In genomic region chrX:154136627-154137161, GRCh38 we compare ENCODE assay signal across 8 cellular contexts. TPM values are rescaled to one million over a fixed set of nuclear protein-coding genes. Genes with fewer than 3 reads are reported as not detected.
DNase-seq lines count a peak whose midpoint lies in the region; ATAC-seq and TF ChIP-seq lines count a peak whose summit lies in the region.

No MANE protein-coding gene starts in this region.

- H3K27ac Mint-ChIP-seq in Calu3 (ENCODE audit: unreplicated experiment): no peak overlapping the region
- peak overlapping the region; percentile 90 for H3K27ac Mint-ChIP-seq in activated naive CD4-positive, alpha-beta T cell treated with anti-CD3 and anti-CD28 coated beads, Interleukin-2, amount 50 U/mL, for 24 hours

- H3K27ac ChIP-seq in HUES48 (ENCODE audit: low read depth, low read length): no peak overlapping the region
- no peak overlapping the region for H3K27ac ChIP-seq in SK-N-MC
- H3K27ac ChIP-seq in left ventricle myocardium inferior (replicated peaks): peak overlapping the region; percentile 51
- H3K27ac ChIP-seq in vagina: peak overlapping the region; percentile 36

- H3K4me3 Mint-ChIP-seq in Calu3 (ENCODE audit: low read depth, unreplicated experiment): peak overlapping the region; percentile 72
- H3K4me3 Mint-ChIP-seq in activated naive CD4-positive, alpha-beta T cell treated with anti-CD3 and anti-CD28 coated beads, Interleukin-2, amount 50 U/mL, for 24 hours: peak overlapping the region; percentile 84

- H3K36me3 ChIP-seq in HUES48 (ENCODE audit: control insufficient read depth, insufficient read depth, low read length) (no peaks in the 10 kb centered on the region), SK-N-MC (ENCODE audit: insufficient read depth, low read length) (no peaks in the 10 kb centered on the region), left ventricle myocardium inferior (no peaks in the 10 kb centered on the region), vagina (no peaks in the 10 kb centered on the region)

- peaks cover 54% of the 10 kb centered on the region for H3K9me3 ChIP-seq in HUES48 (ENCODE audit: control insufficient read depth, insufficient read depth, low read length)
- H3K9me3 ChIP-seq in SK-N-MC (ENCODE audit: low read depth, low read length): no peaks in the 10 kb centered on the region
- no peaks in the 10 kb centered on the region for H3K9me3 ChIP-seq in left ventricle myocardium inferior (replicated peaks)
- H3K9me3 ChIP-seq in vagina: no peaks in the 10 kb centered on the region

- DNase-seq in Calu3 (peak; percentile 80), SK-N-MC (ENCODE audit: low read depth, low spot score) (no peak), left ventricle myocardium inferior (peak; percentile 64), retinal pigment epithelial cell (ENCODE audit: low read depth) (no peak), vagina (ENCODE audit: extremely low spot score in 2 of 2) (peak in 1 of 2 donors; percentile 76)

- H3K27me3 ChIP-seq in HUES48 (ENCODE audit: control insufficient read depth, insufficient read depth, low read length): peaks cover 5% of the 10 kb centered on the region; the same call in 1 of the 2 replicates
- no peaks in the 10 kb centered on the region for H3K27me3 ChIP-seq in left ventricle myocardium inferior (ENCODE audit: low read depth)
- H3K27me3 ChIP-seq in vagina: no peaks in the 10 kb centered on the region

- H3K4me1 ChIP-seq in HUES48 (ENCODE audit: control insufficient read depth, insufficient read depth, low read length) (no peaks in the 10 kb centered on the region), left ventricle myocardium inferior (peaks cover 10% of the 10 kb centered on the region), vagina (no peaks in the 10 kb centered on the region)

- TF ChIP-seq CTCF in Calu3 (IDR thresholded peaks at IDR 0.05; ENCODE audit: unreplicated experiment) (peak; percentile 85), left ventricle myocardium inferior (IDR thresholded peaks at IDR 0.05; ENCODE audit: borderline replicate concordance) (peak; percentile 81), retinal pigment epithelial cell (conservative IDR thresholded peaks at IDR 0.05; ENCODE audit: low read depth, low read length) (peak; percentile 60), vagina (IDR thresholded peaks at IDR 0.05) (peak; percentile 32 to 67 (median 58))

- ATAC-seq in HG03095 (IDR thresholded peaks at IDR 0.05; ENCODE audit: unreplicated experiment): no peak

- no peaks in the 10 kb centered on the region for H3K27me3 Mint-ChIP-seq in Calu3 (ENCODE audit: unreplicated experiment)
- H3K27me3 Mint-ChIP-seq in activated naive CD4-positive, alpha-beta T cell treated with anti-CD3 and anti-CD28 coated beads, Interleukin-2, amount 50 U/mL, for 24 hours: no peaks in the 10 kb centered on the region

- CTCF ChIA-PET in Calu3 (lab: Charles Lee): interaction anchor here (1.0 kb wide), 2 partner anchors 13 to 15 kb away, joined by 3 read pairs; no protein-coding TSS in a partner anchor

- H3K9me3 Mint-ChIP-seq in Calu3 (ENCODE audit: low read depth, unreplicated experiment): no peaks in the 10 kb centered on the region
- no peaks in the 10 kb centered on the region for H3K9me3 Mint-ChIP-seq in activated naive CD4-positive, alpha-beta T cell treated with anti-CD3 and anti-CD28 coated beads, Interleukin-2, amount 50 U/mL, for 24 hours

- H3K36me3 Mint-ChIP-seq in Calu3 (ENCODE audit: insufficient read depth, unreplicated experiment): peaks cover 5% of the 10 kb centered on the region
- no peaks in the 10 kb centered on the region for H3K36me3 Mint-ChIP-seq in activated naive CD4-positive, alpha-beta T cell treated with anti-CD3 and anti-CD28 coated beads, Interleukin-2, amount 50 U/mL, for 24 hours

- peak overlapping the region; percentile 47 for H3K4me3 ChIP-seq in HUES48 (ENCODE audit: low read depth, low read length)
- H3K4me3 ChIP-seq in SK-N-MC: peak overlapping the region; percentile 58; the same call in 1 of the 2 replicates
- H3K4me3 ChIP-seq in left ventricle myocardium inferior: peak overlapping the region; percentile 58
- H3K4me3 ChIP-seq in retinal pigment epithelial cell (ENCODE audit: low read length): peak overlapping the region; percentile 14
- H3K4me3 ChIP-seq in vagina: peak overlapping the region; percentile 25 to 29

- intact Hi-C loops in Calu3 (cut with micrococcal nuclease; ENCODE audit: unreplicated experiment) (no loop called here), left ventricle myocardium inferior (cut with micrococcal nuclease) (no loop called here), vagina (cut with DNase I) (no loop called here)

- TF ChIP-seq POLR2A in vagina (IDR thresholded peaks at IDR 0.05): no peak

- H3K9ac ChIP-seq in HUES48 (ENCODE audit: low read depth, low read length) (no peak overlapping the region), SK-N-MC (ENCODE audit: insufficient read length) (no peak overlapping the region)

- BruUV-seq in Calu3 (replicated peaks; lab: Mats Ljungman, UMichigan): no TSS peak

- peaks cover 11% of the 10 kb centered on the region for H3K4me1 Mint-ChIP-seq in Calu3 (ENCODE audit: low read depth, unreplicated experiment)
- H3K4me1 Mint-ChIP-seq in activated naive CD4-positive, alpha-beta T cell treated with anti-CD3 and anti-CD28 coated beads, Interleukin-2, amount 50 U/mL, for 24 hours: peaks cover 16% of the 10 kb centered on the region

RNA-seq across cellular contexts. Expression of gene OPN1LW, which starts 7.3 kb away (rescaled TPM):
- total RNA-seq in Calu3 (2022) (not detected in 2 replicates), left ventricle myocardium inferior (not detected), vagina (not detected)

RNA-seq across cellular contexts. Expression of gene MECP2, which starts 39.2 kb away (rescaled TPM):
- 64.3 and 69.9 TPM in 2 replicates for total RNA-seq in Calu3 (2022)
- total RNA-seq in left ventricle myocardium inferior: 28.3 TPM
- total RNA-seq in vagina: 38.5 TPM

RNA-seq across cellular contexts. Expression of gene OPN1MW, which starts 45.7 kb away (rescaled TPM):
- not detected in 2 replicates for total RNA-seq in Calu3 (2022)
- not detected for total RNA-seq in left ventricle myocardium inferior
- total RNA-seq in vagina: not detected

Comparison
In these comparisons a context has a peak if more than half of its experiments do, and no peak if none do; other contexts are left out.
1. DNase-seq: peak in Calu3 (single experiment) and left ventricle myocardium inferior (single experiment); none in SK-N-MC (single experiment) and retinal pigment epithelial cell (single experiment).
2. H3K27ac ChIP-seq: peak in left ventricle myocardium inferior (single experiment) and vagina (single experiment); none in HUES48 (single experiment) and SK-N-MC (single experiment).
3. Peak in every context shown above with its lines, with median percentiles within 50 percentile points of each other: CTCF ChIP-seq and H3K4me3 ChIP-seq.